9 cellular contexts compared by ENCODE assay signal in the genomic region with DNA sequence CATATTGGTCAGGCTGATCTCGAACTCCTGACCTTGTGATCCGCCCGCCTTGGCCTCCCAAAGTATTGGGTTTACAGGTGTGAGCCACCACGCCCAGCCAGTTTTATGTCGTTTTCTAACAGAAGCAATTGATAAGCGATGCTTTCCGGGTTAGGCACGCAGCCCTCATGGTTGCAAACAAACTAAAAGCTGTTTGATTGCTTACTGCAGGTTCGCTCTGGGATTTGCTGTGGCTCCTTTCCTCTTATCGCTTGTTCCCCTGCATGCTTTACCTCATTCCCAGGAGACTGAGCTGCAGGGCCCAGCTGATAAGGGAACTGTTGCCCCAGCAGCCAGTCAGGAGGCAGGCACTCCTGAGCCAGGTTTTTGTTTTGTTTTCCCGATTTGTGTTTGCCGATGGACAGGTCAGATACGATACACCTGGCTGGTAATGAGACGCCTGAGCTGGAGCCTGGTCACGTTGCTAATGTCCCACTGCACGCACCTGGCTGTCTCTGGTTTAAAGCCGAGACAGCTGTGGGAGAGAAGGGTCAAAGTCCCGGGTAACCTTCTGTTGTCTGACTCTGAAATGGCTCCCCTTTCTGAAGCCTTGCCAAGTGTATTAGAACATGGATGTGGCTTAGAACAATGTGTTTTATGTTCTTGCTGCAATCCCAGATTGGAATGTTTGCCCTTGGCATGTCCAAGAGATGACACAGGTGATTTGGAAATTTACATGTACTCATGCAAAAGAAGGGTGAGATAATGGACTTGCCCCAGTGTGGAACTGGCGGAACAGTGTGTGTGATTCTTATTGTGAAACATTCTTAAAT. TPM values are rescaled to one million over a fixed set of nuclear protein-coding genes. Genes with fewer than 3 reads are reported as not detected.
DNase-seq lines count a peak whose midpoint lies in the region; ATAC-seq and FAIRE-seq lines count a peak whose summit lies in the region.
"Had no signal": no experiment of that assay in that cellular context is flagged by ENCODE, and none has a peak within 500 bp of the region (broad histone marks: within the 10 kb centered on the region; RNA-seq: fewer than 3 reads in every experiment).

No MANE protein-coding gene starts in this region.

- DNase-seq in NCI-H146 treated with DMSO at 0.1 percent for 48 hours (lab: John Stamatoyannopoulos, UW; ENCODE audit: unreplicated experiment) (peak; percentile 98), SW480 (ENCODE audit: low spot score) (peak; percentile 89), ureter (ENCODE audit: low spot score) (peak; percentile 49), hypothalamus (lab: John Stamatoyannopoulos, UW) (no peak)
- DNase-seq in CD8-positive, alpha-beta memory T cell: no peak
- DNase-seq: brain microvascular endothelial cell, GF-D8 had no signal

- peaks cover 2 to 71% of the 10 kb centered on the region in 2 donors for H3K27me3 Mint-ChIP-seq in CD8-positive, alpha-beta memory T cell

- H3K4me1 Mint-ChIP-seq in CD8-positive, alpha-beta memory T cell: no peaks in the 10 kb centered on the region

- H3K9me3 Mint-ChIP-seq in CD8-positive, alpha-beta memory T cell: no peaks in the 10 kb centered on the region

- H3K27ac ChIP-seq in CD8-positive, alpha-beta memory T cell (ENCODE audit: low read depth, low read length): no peak overlapping the region
- H3K27ac ChIP-seq: brain microvascular endothelial cell had no signal

- peak overlapping the region in 1 of 8 donors; percentile 36 for H3K27ac Mint-ChIP-seq in CD8-positive, alpha-beta memory T cell

- peak; percentile 98 for FAIRE-seq in islet of Langerhans (lab: Jason Lieb, UNC)

- H3K36me3 Mint-ChIP-seq in CD8-positive, alpha-beta memory T cell: no peaks in the 10 kb centered on the region

- H3K4me3 Mint-ChIP-seq in CD8-positive, alpha-beta memory T cell: no peak overlapping the region

- H3K27me3 ChIP-seq in CD8-positive, alpha-beta memory T cell (ENCODE audit: insufficient read depth, low read length, poor library complexity, severe bottlenecking): no peaks in the 10 kb centered on the region
- H3K27me3 ChIP-seq: brain microvascular endothelial cell had no signal

- CTCF ChIA-PET in CD8-positive, alpha-beta memory T cell (lab: Charles Lee): no interaction called here

- ATAC-seq in HG03139 (IDR thresholded peaks at IDR 0.05; ENCODE audit: unreplicated experiment): no peak

- no peaks in the 10 kb centered on the region for H3K4me1 ChIP-seq in CD8-positive, alpha-beta memory T cell (ENCODE audit: insufficient read depth, low read length)

- POLR2A ChIA-PET in CD8-positive, alpha-beta memory T cell (lab: Charles Lee): no interaction called here

- no peaks in the 10 kb centered on the region for H3K36me3 ChIP-seq in CD8-positive, alpha-beta memory T cell (ENCODE audit: insufficient read depth, low read length)

- H3K9me3 ChIP-seq in CD8-positive, alpha-beta memory T cell (ENCODE audit: low read length): no peaks in the 10 kb centered on the region

- no peak overlapping the region for H3K4me3 ChIP-seq in CD8-positive, alpha-beta memory T cell (ENCODE audit: low read length)

RNA-seq across cellular contexts. Expression of gene DSP, which starts 19.9 kb away (rescaled TPM):
- total RNA-seq in ureter: 67.6 TPM
- under 1 TPM in 1 of 2 experiments, not detected in 1; 0.04 TPM for total RNA-seq in CD8-positive, alpha-beta memory T cell
- 0.08 TPM for polyA plus RNA-seq in CD8-positive, alpha-beta memory T cell

RNA-seq across cellular contexts. Expression of gene SNRNP48, which starts 28.6 kb away (rescaled TPM):
- total RNA-seq in ureter: 12.2 TPM
- 10 to 100 TPM; 14.6 to 15.0 TPM for total RNA-seq in CD8-positive, alpha-beta memory T cell
- polyA plus RNA-seq in CD8-positive, alpha-beta memory T cell: 11.2 TPM

Comparison
In these comparisons a context has a peak if more than half of its experiments do, and no peak if none do; other contexts are left out.
1. DNase-seq: peak in NCI-H146 treated with DMSO at 0.1 percent for 48 hours (single experiment), SW480 (single experiment) and ureter (single experiment); none in CD8-positive, alpha-beta memory T cell (0 of 5) and hypothalamus (0 of 51).
2. RNA of gene DSP, which starts 19.9 kb away (total RNA-seq): 67.6 TPM in ureter (single experiment); 0.04 TPM in CD8-positive, alpha-beta memory T cell; every median in the first group is over 10 times any median in the second.